Comparison of ENCODE assay signal across 8 cellular contexts in the genomic region with DNA sequence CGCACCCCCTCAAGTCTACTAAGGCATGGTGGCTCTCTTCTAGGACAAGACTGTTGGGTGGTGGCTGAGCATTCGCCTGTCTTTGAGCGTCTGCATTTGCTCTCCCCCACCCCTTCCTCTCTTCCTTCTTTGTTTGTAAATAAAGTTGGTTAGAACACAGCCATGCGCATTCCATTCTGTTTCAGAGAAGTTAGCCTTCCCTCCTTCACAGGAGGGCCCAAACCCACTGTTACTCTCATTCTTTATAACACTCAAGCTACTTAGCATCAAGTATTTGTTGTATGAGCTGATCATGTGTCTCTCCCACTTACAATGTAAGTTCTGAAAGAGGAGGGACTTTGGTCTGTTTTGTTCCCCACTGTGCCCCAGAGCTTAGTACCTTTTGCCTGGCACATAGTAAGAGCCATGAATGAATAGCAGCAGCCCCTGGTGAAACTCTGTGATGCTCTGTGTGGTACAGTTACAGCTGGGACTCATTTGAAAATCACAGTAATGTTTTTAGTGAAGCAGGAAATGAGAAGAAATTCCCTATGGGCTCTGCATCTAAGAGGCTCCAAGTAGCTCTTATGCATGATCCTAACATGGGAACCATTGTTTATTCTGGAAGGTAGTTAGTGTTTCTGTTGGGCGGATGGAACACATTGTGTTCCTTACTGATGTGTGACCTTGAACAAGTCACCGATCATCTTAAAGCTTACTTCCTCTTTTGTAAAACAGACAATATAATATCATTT. TPM values are rescaled to one million over a fixed set of nuclear protein-coding genes. Genes with fewer than 3 reads are reported as not detected.
DNase-seq lines count a peak whose midpoint lies in the region; ATAC-seq, FAIRE-seq and TF ChIP-seq lines count a peak whose summit lies in the region.

No MANE protein-coding gene starts in this region.

- peak; percentile 46 for FAIRE-seq in GM12892 (lab: Jason Lieb, UNC)

- DNase-seq in GM12892 (ENCODE audit: insufficient read length): no peak
- DNase-seq in MV-4-11 (lab: John Stamatoyannopoulos, UW): peak; percentile 32
- no peak for DNase-seq in Right ventricle myocardium superior
- no peak for DNase-seq in NCI-H1092 (lab: John Stamatoyannopoulos, UW)
- no peak for DNase-seq in NCI-H2171 treated with DMSO at 0.1 percent for 48 hours (lab: John Stamatoyannopoulos, UW)
- no peak for DNase-seq in HCEC 1CT
- no peak for DNase-seq in activated CD4-positive, alpha-beta T cell treated with anti-CD3 and anti-CD28 coated beads for 4 hours

- no peak for TF ChIP-seq POLR2A in GM12892 (IDR thresholded peaks at IDR 0.05; ENCODE audit: low read depth, low read length)

- ATAC-seq in GM21723 (IDR thresholded peaks at IDR 0.05; ENCODE audit: unreplicated experiment): peak; percentile 57
- ATAC-seq in Right ventricle myocardium superior (ENCODE audit: poor library complexity): peak; percentile 46

- intact Hi-C loops in Right ventricle myocardium superior (cut with DNase I): loop anchor here (10.0 kb wide), 1 partner anchor 103 kb away; no protein-coding TSS in a partner anchor

RNA-seq across cellular contexts. Expression of a gene that starts 7.7 kb away (rescaled TPM):
- polyA plus RNA-seq in GM12892 (2012; ENCODE audit: missing spikeins): 23.7 TPM
- total RNA-seq in Right ventricle myocardium superior: 82.8 TPM
